In genomic region chr6:32666420-32667300, GRCh38 we compare ENCODE assay signal across 8 cellular contexts. TPM values are rescaled to one million over a fixed set of nuclear protein-coding genes. Genes with fewer than 3 reads are reported as not detected.
DNase-seq lines count a peak whose midpoint lies in the region; ATAC-seq, FAIRE-seq and TF ChIP-seq lines count a peak whose summit lies in the region.

Gene HLA-DQB1 (minus strand): TSS chr6:32666657. CDS start chr6:32666607, 50 bp downstream.

- H3K9ac ChIP-seq in Loucy (ENCODE audit: low read depth, low read length, poor library complexity, severe bottlenecking), result no peak within 1 kb of the TSS

- H3K9me2 ChIP-seq in Loucy (replicated peaks; ENCODE audit: low read depth, low read length), result no peaks in the 10 kb centered on the region

- H3K36me3 ChIP-seq in Loucy (ENCODE audit: insufficient read depth, low read length), result no peaks in the 10 kb centered on the region

- no peaks in the 10 kb centered on the region for H3K9me3 ChIP-seq in Loucy (ENCODE audit: insufficient read depth, low read depth, low read length)

- peaks cover 40% of the 10 kb centered on the region for H3K27me3 Mint-ChIP-seq in nephron progenitor cell (ENCODE audit: low read depth, poor library complexity)

- H3K4me3 Mint-ChIP-seq in nephron progenitor cell, result peak within 1 kb of the TSS; percentile 83

- peak within 1 kb of the TSS; percentile 94 for H2AFZ ChIP-seq in Loucy (ENCODE audit: low read length)

- H4K20me1 ChIP-seq in Loucy (ENCODE audit: insufficient read depth, low read length, poor library complexity, severe bottlenecking), result no peaks in the 10 kb centered on the region

- H3K27ac Mint-ChIP-seq in nephron progenitor cell, result no peak within 1 kb of the TSS

- no peaks in the 10 kb centered on the region for H3K27me3 ChIP-seq in Loucy (ENCODE audit: insufficient read depth, low read length, poor library complexity, severe bottlenecking)

- no peak for TF ChIP-seq CTCF in Loucy (conservative IDR thresholded peaks at IDR 0.05; ENCODE audit: low read length)
- TF ChIP-seq CTCF in nephron progenitor cell (IDR thresholded peaks at IDR 0.05), result no peak

- H3K4me1 ChIP-seq in Loucy (ENCODE audit: insufficient read depth, low read length, poor library complexity, severe bottlenecking), result peaks cover 12% of the 10 kb centered on the region

- H3K4me3 ChIP-seq in Loucy (ENCODE audit: low read length, poor library complexity, severe bottlenecking), result peak within 1 kb of the TSS; percentile 75

- FAIRE-seq in GM12892 (lab: Jason Lieb, UNC), result no peak

- peaks cover 38% of the 10 kb centered on the region for H3K4me1 Mint-ChIP-seq in nephron progenitor cell

- no peaks in the 10 kb centered on the region for H3K36me3 Mint-ChIP-seq in nephron progenitor cell (ENCODE audit: low read depth)

- H3K4me2 ChIP-seq in Loucy (ENCODE audit: low read depth, low read length, poor library complexity, severe bottlenecking), result peak within 1 kb of the TSS; percentile 74

- DNase-seq in GM12892 (ENCODE audit: insufficient read length), result peak; percentile 51
- DNase-seq in activated CD8-positive, alpha-beta memory T cell treated with anti-CD3 and anti-CD28 coated beads for 24 hours, result peak; percentile 75
- DNase-seq in nephron progenitor cell, result peak; percentile 54
- no peak for DNase-seq in HPDE6-E6E7 (ENCODE audit: extremely low spot score)

- ATAC-seq in GM21723 (IDR thresholded peaks at IDR 0.05; ENCODE audit: unreplicated experiment) (peak; percentile 67), esophagus mucosa (peak; percentile 82), HG02588 (IDR thresholded peaks at IDR 0.05; ENCODE audit: unreplicated experiment) (no peak)

- H3K79me2 ChIP-seq in Loucy (ENCODE audit: insufficient read depth, low read length), result no peaks in the 10 kb centered on the region

- peaks cover 4% of the 10 kb centered on the region for H3K9me3 Mint-ChIP-seq in nephron progenitor cell

- H3F3A ChIP-seq in Loucy (ENCODE audit: low read depth), result no peaks in the 10 kb centered on the region; the same call in 1 of the 2 replicates

- peak; percentile 78 for TF ChIP-seq POLR2A in GM12892 (IDR thresholded peaks at IDR 0.05; ENCODE audit: low read depth, low read length)

RNA-seq across cellular contexts. Expression of gene HLA-DQB1, which starts in this region (rescaled TPM):
- 443 TPM for polyA plus RNA-seq in GM12892 (2012; ENCODE audit: missing spikeins)
- total RNA-seq in esophagus mucosa, result 1.1 TPM
